8 cellular contexts compared by ENCODE assay signal in the genomic region with DNA sequence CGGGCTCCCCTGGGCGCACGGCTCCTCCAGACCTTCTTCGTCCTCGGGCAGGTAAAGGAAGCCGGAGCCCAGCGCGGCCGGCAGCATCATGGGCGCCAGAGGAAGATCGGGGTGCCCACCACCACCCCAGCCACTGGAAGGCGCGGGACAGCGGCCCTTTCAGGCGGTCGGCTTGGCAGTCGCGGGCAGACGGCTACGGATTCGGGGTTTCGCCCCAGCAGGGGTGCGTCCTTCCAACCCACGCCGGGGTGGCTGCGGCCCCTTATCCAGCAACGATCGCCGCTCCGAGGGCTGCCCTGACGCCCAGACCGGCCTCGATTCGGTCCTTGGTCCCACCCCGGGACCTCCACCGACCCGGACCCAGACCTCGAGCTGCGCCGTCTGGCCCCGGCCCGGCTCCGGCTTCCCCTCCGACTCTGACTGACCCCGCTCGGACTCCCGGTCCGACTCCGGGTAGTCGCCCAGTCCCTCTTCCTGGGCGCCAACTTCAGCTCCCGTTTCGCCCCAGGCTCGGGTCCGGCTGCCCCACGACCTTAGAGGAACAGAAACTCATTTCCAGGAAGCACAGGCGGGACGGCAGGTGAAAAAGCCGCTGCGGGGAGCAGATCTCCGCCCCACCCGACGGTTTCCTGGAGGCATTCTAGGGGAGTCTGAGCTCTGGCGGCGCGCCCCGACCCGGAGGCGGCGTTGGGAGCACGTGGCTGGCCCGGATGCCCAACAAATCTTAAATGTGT. TPM values are rescaled to one million over a fixed set of nuclear protein-coding genes. Genes with fewer than 3 reads are reported as not detected.
DNase-seq lines count a peak whose midpoint lies in the region; ATAC-seq and TF ChIP-seq lines count a peak whose summit lies in the region.

No MANE protein-coding gene starts in this region.

- no peak overlapping the region for H3K18ac ChIP-seq in neuronal stem cell (ENCODE audit: low read length)

- intact Hi-C loops in right lobe of liver (cut with DNase I) = no loop called here

- H4K20me1 ChIP-seq in MM.1S (ENCODE audit: insufficient read depth, low read length) = no peaks in the 10 kb centered on the region

- no peak overlapping the region for H3K14ac ChIP-seq in neuronal stem cell (ENCODE audit: low read length)

- H2BK5ac ChIP-seq in neuronal stem cell (ENCODE audit: low read length) = no peak overlapping the region

- no peaks in the 10 kb centered on the region for H3K4me1 ChIP-seq in MM.1S (ENCODE audit: low read length)
- H3K4me1 ChIP-seq in right lobe of liver = peaks cover 0 to 5% (median 0%) of the 10 kb centered on the region in 4 donors
- no peaks in the 10 kb centered on the region for H3K4me1 ChIP-seq in neuronal stem cell (ENCODE audit: control insufficient read depth in 2 of 2, insufficient read depth in 1 of 2, low read depth in 1 of 2, low read length in 2 of 2)

- peaks cover 3% of the 10 kb centered on the region for H3K36me3 Mint-ChIP-seq in activated naive CD8-positive, alpha-beta T cell treated with anti-CD3 and anti-CD28 coated beads for 36 hours
- no peaks in the 10 kb centered on the region for H3K36me3 Mint-ChIP-seq in stimulated activated naive CD8-positive, alpha-beta T cell treated with anti-CD3 and anti-CD28 coated beads, Interleukin-15, Interleukin-2, amounts not matched to agents 100 ng/mL and 50 ng/mL, for 24 hours (ENCODE audit: low read depth)

- H2BK15ac ChIP-seq in neuronal stem cell (ENCODE audit: low read length) = no peak overlapping the region

- no peak overlapping the region for H4K91ac ChIP-seq in neuronal stem cell (ENCODE audit: low read depth, low read length, poor library complexity)

- no peaks in the 10 kb centered on the region for H3K79me2 ChIP-seq in MM.1S (ENCODE audit: low read length)

- no peak overlapping the region for H3K9ac ChIP-seq in MM.1S (ENCODE audit: low read length)
- no peak overlapping the region for H3K9ac ChIP-seq in neuronal stem cell (ENCODE audit: low read depth, low read length, poor library complexity)

- no peaks in the 10 kb centered on the region for H3F3A ChIP-seq in MM.1S (ENCODE audit: insufficient read depth, low read length)

- H3K27ac Mint-ChIP-seq in activated naive CD8-positive, alpha-beta T cell treated with anti-CD3 and anti-CD28 coated beads for 36 hours = peak overlapping the region; percentile 29
- H3K27ac Mint-ChIP-seq in stimulated activated naive CD8-positive, alpha-beta T cell treated with anti-CD3 and anti-CD28 coated beads, Interleukin-15, Interleukin-2, amounts not matched to agents 100 ng/mL and 50 ng/mL, for 24 hours = no peak overlapping the region

- H3K4me3 Mint-ChIP-seq in activated naive CD8-positive, alpha-beta T cell treated with anti-CD3 and anti-CD28 coated beads for 36 hours = peak overlapping the region; percentile 76
- H3K4me3 Mint-ChIP-seq in stimulated activated naive CD8-positive, alpha-beta T cell treated with anti-CD3 and anti-CD28 coated beads, Interleukin-15, Interleukin-2, amounts not matched to agents 100 ng/mL and 50 ng/mL, for 24 hours = peak overlapping the region; percentile 68

- TF ChIP-seq POLR2A in right lobe of liver (IDR thresholded peaks at IDR 0.05) = no peak

- H3K27me3 Mint-ChIP-seq in activated naive CD8-positive, alpha-beta T cell treated with anti-CD3 and anti-CD28 coated beads for 36 hours = peaks cover 23% of the 10 kb centered on the region
- peaks cover 14% of the 10 kb centered on the region for H3K27me3 Mint-ChIP-seq in stimulated activated naive CD8-positive, alpha-beta T cell treated with anti-CD3 and anti-CD28 coated beads, Interleukin-15, Interleukin-2, amounts not matched to agents 100 ng/mL and 50 ng/mL, for 24 hours

- no peak overlapping the region for H2AK5ac ChIP-seq in neuronal stem cell (ENCODE audit: low read depth, low read length)

- no peak for TF ChIP-seq CTCF in MM.1S (IDR thresholded peaks at IDR 0.05; ENCODE audit: low read length)
- TF ChIP-seq CTCF in right lobe of liver (IDR thresholded peaks at IDR 0.05) = no peak

- H3K9me3 ChIP-seq in MM.1S (replicated peaks; ENCODE audit: insufficient read depth, low read length) (no peaks in the 10 kb centered on the region), right lobe of liver (no peaks in the 10 kb centered on the region), neuronal stem cell (replicated peaks in 1 of 2; ENCODE audit: control insufficient read depth in 2 of 2, insufficient read depth in 1 of 2, low read depth in 1 of 2, low read length in 2 of 2) (peaks cover 2 to 4% of the 10 kb centered on the region in 2 donors)

- no peak overlapping the region for H4K8ac ChIP-seq in neuronal stem cell (ENCODE audit: low read depth, low read length)

- DNase-seq in MM.1S (no peak), right lobe of liver (peak; percentile 51 to 57 (median 53)), neuronal stem cell (ENCODE audit: low spot score) (no peak), NK-92 (lab: John Stamatoyannopoulos, UW; ENCODE audit: unreplicated experiment) (no peak), foreskin melanocyte (no peak)
- peak; percentile 37 for DNase-seq in activated naive CD8-positive, alpha-beta T cell treated with anti-CD3 and anti-CD28 coated beads for 36 hours

- H3K4me3 ChIP-seq in MM.1S (ENCODE audit: low read length) (peak overlapping the region; percentile 54), right lobe of liver (peak overlapping the region; percentile 44 to 54 (median 45)), neuronal stem cell (ENCODE audit: low read length in 2 of 2) (no peak overlapping the region)

- H2BK120ac ChIP-seq in neuronal stem cell (ENCODE audit: low read depth, low read length) = no peak overlapping the region

- H3K36me3 ChIP-seq in MM.1S (replicated peaks; ENCODE audit: insufficient read depth, low read length) = no peaks in the 10 kb centered on the region
- H3K36me3 ChIP-seq in right lobe of liver = no peaks in the 10 kb centered on the region
- H3K36me3 ChIP-seq in neuronal stem cell (replicated peaks in 1 of 2; ENCODE audit: control insufficient read depth in 2 of 2, insufficient read depth in 2 of 2, low read length in 2 of 2) = peaks cover 0 to 42% of the 10 kb centered on the region in 2 donors

- no peaks in the 10 kb centered on the region for H3K79me1 ChIP-seq in neuronal stem cell (ENCODE audit: low read depth, low read length)

- H3K23ac ChIP-seq in neuronal stem cell (ENCODE audit: low read depth, low read length, poor library complexity) = no peak overlapping the region

- ATAC-seq in right lobe of liver (peak; percentile 48 to 62 (median 60)), GM21367 (IDR thresholded peaks at IDR 0.05; ENCODE audit: unreplicated experiment) (no peak)

- peak overlapping the region; percentile 7; the same call in 1 of the 2 replicates for H2AFZ ChIP-seq in MM.1S (ENCODE audit: low read length)
- H2AFZ ChIP-seq in neuronal stem cell (ENCODE audit: low read length) = no peak overlapping the region

- H3K27me3 ChIP-seq in MM.1S (replicated peaks; ENCODE audit: insufficient read depth, low read length) (peaks cover 23% of the 10 kb centered on the region), right lobe of liver (no peaks in the 10 kb centered on the region), neuronal stem cell (ENCODE audit: control insufficient read depth in 3 of 3, insufficient read depth in 3 of 3, low read depth in 1 of 3, low read length in 3 of 3) (no peaks in the 10 kb centered on the region)

- no peak overlapping the region for H2BK12ac ChIP-seq in neuronal stem cell (ENCODE audit: low read length)

- peaks cover 7% of the 10 kb centered on the region for H3K4me1 Mint-ChIP-seq in activated naive CD8-positive, alpha-beta T cell treated with anti-CD3 and anti-CD28 coated beads for 36 hours
- H3K4me1 Mint-ChIP-seq in stimulated activated naive CD8-positive, alpha-beta T cell treated with anti-CD3 and anti-CD28 coated beads, Interleukin-15, Interleukin-2, amounts not matched to agents 100 ng/mL and 50 ng/mL, for 24 hours (ENCODE audit: low read depth) = peaks cover 16% of the 10 kb centered on the region

- H3K27ac ChIP-seq in MM.1S (ENCODE audit: low read length) (no peak overlapping the region), right lobe of liver (no peak overlapping the region), neuronal stem cell (replicated peaks; ENCODE audit: low read length) (no peak overlapping the region)

- 46% methylated on average over 8 of the region's 72 CpGs for WGBS in right lobe of liver (ENCODE audit: insufficient coverage, low coverage, low lambda C conversion rate, missing lambda C conversion rate)
- no CpG with 5 or more reads among the region's 72 CpGs for WGBS in neuronal stem cell (ENCODE audit: extremely low coverage in 2 of 2, insufficient read length in 2 of 2, insufficient replicate concordance in 1 of 2), 2 donors

- no peaks in the 10 kb centered on the region for H3K9me3 Mint-ChIP-seq in activated naive CD8-positive, alpha-beta T cell treated with anti-CD3 and anti-CD28 coated beads for 36 hours
- no peaks in the 10 kb centered on the region for H3K9me3 Mint-ChIP-seq in stimulated activated naive CD8-positive, alpha-beta T cell treated with anti-CD3 and anti-CD28 coated beads, Interleukin-15, Interleukin-2, amounts not matched to agents 100 ng/mL and 50 ng/mL, for 24 hours

- no peaks in the 10 kb centered on the region for H3K9me2 ChIP-seq in MM.1S (replicated peaks; ENCODE audit: insufficient read depth, low read length)

- H3K4me2 ChIP-seq in MM.1S (ENCODE audit: low read depth, low read length) (peak overlapping the region; percentile 64; the same call in 1 of the 2 replicates), neuronal stem cell (ENCODE audit: insufficient read depth, low read length, poor library complexity, severe bottlenecking) (no peak overlapping the region)

- no peak overlapping the region for H3K4ac ChIP-seq in neuronal stem cell (ENCODE audit: low read length)

RNA-seq across cellular contexts. Expression of a gene that starts 30.2 kb away (rescaled TPM):
- 100 to 1,000 TPM; 122 to 124 TPM for total RNA-seq in activated naive CD8-positive, alpha-beta T cell treated with anti-CD3 and anti-CD28 coated beads for 36 hours
- 10 to 100 TPM; 16.5 to 41.3 (median 33.2) TPM for total RNA-seq in right lobe of liver
- polyA plus RNA-seq in neuronal stem cell (2013, experiment 1 of 2) = 303 TPM
- polyA plus RNA-seq in neuronal stem cell (2013, experiment 2 of 2) = 305 TPM

RNA-seq across cellular contexts. Expression of a gene that starts 34.8 kb away (rescaled TPM):
- total RNA-seq in activated naive CD8-positive, alpha-beta T cell treated with anti-CD3 and anti-CD28 coated beads for 36 hours = 10 to 100 TPM; 15.9 to 16.3 TPM
- total RNA-seq in right lobe of liver = 1 to 10 TPM; 4.7 to 6.6 (median 6.0) TPM
- 65.2 TPM for polyA plus RNA-seq in neuronal stem cell (2013, experiment 1 of 2)
- polyA plus RNA-seq in neuronal stem cell (2013, experiment 2 of 2) = 66.6 TPM

RNA-seq across cellular contexts. Expression of a gene that starts 56.3 kb away (rescaled TPM):
- total RNA-seq in activated naive CD8-positive, alpha-beta T cell treated with anti-CD3 and anti-CD28 coated beads for 36 hours = 100 to 1,000 TPM; 115 TPM
- total RNA-seq in right lobe of liver = 10 to 100 TPM; 18.4 to 26.7 (median 20.7) TPM
- 121 TPM for polyA plus RNA-seq in neuronal stem cell (2013, experiment 1 of 2)
- 124 TPM for polyA plus RNA-seq in neuronal stem cell (2013, experiment 2 of 2)

RNA-seq across cellular contexts. Expression of a gene that starts 58.8 kb away (rescaled TPM):
- 10 to 100 TPM; 15.1 to 17.7 TPM for total RNA-seq in activated naive CD8-positive, alpha-beta T cell treated with anti-CD3 and anti-CD28 coated beads for 36 hours
- 10 to 100 TPM; 25.3 to 37.3 (median 29.9) TPM for total RNA-seq in right lobe of liver
- polyA plus RNA-seq in neuronal stem cell (2013, experiment 1 of 2) = 10.9 TPM
- 11.4 TPM for polyA plus RNA-seq in neuronal stem cell (2013, experiment 2 of 2)

Comparison
In these comparisons a context has a peak if more than half of its experiments do, and no peak if none do; other contexts are left out.
1. DNase-seq: peak in activated naive CD8-positive, alpha-beta T cell treated with anti-CD3 and anti-CD28 coated beads for 36 hours (single experiment) and right lobe of liver (3 of 3); none in MM.1S (single experiment), neuronal stem cell (single experiment), NK-92 (single experiment) and foreskin melanocyte (single experiment).
2. H3K4me3 ChIP-seq: peak in MM.1S (single experiment) and right lobe of liver (3 of 3); none in neuronal stem cell (0 of 2).
3. RNA of a gene that starts 56.3 kb away (total RNA-seq): 115 TPM in activated naive CD8-positive, alpha-beta T cell treated with anti-CD3 and anti-CD28 coated beads for 36 hours; 18.4 to 26.7 TPM in right lobe of liver; every median in the first group is over 4 times any median in the second.